In the genomic region with DNA sequence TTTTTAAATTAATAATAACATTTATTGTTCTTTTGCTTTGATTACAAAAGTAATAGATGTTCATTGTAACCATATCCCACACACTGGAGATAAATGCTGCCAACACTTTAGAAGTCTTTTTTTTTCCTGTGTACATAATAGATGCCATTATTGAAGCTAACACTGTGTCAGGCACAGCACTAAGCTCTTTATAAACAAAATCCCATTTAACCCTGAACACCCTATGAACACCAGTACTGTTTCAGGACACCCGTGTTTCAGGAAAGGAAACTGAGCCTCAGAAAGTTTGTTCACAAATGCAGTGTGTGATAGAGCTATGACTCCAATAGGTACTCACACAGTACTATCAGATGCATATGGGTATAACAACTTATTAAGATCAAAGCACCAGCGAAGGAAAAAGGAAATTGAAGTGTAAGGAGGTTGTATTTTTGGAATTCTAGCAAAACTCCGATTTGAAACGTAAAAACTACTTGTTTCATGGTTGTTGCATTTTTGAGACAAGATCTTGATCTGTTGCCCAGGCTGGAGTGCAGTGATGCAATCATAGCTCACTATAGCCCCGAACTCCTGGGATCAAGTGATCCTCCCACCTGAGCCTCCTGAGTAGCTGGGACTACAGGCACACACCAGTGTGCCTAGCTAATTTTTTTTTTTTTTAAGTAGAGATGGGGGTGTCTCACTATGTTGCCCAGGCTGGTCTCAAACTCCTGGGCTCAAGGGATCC, we compare ENCODE assay signal across 17 cellular contexts. TPM values are rescaled to one million over a fixed set of nuclear protein-coding genes. Genes with fewer than 3 reads are reported as not detected.
DNase-seq lines count a peak whose midpoint lies in the region; ATAC-seq, FAIRE-seq and TF ChIP-seq lines count a peak whose summit lies in the region.
"Had no signal": no experiment of that assay in that cellular context is flagged by ENCODE, and none has a peak within 500 bp of the region (broad histone marks: within the 10 kb centered on the region; RNA-seq: fewer than 3 reads in every experiment).

No MANE protein-coding gene starts in this region.

- peaks cover 11% of the 10 kb centered on the region for H3F3A ChIP-seq in smooth muscle cell (ENCODE audit: low read depth)

- peaks cover 4% of the 10 kb centered on the region; the same call in 1 of the 2 replicates for H4K20me1 ChIP-seq in K562 (replicated peaks; ENCODE audit: control insufficient read depth, insufficient read depth, low read length)
- no peaks in the 10 kb centered on the region for H4K20me1 ChIP-seq in HepG2 (ENCODE audit: insufficient read depth, low read length)
- H4K20me1 ChIP-seq in smooth muscle cell (ENCODE audit: low read depth) = peaks cover 20% of the 10 kb centered on the region
- H4K20me1 ChIP-seq in osteoblast (ENCODE audit: insufficient read depth, low read length) = peaks cover 19% of the 10 kb centered on the region

- no peak for ATAC-seq in K562
- no peak for ATAC-seq in HepG2
- ATAC-seq in HG03354 (IDR thresholded peaks at IDR 0.05; ENCODE audit: poor library complexity, severe bottlenecking, unreplicated experiment) = no peak
- ATAC-seq: CD8-positive, alpha-beta T cell; stimulated activated naive B cell treated with anti-CD40 and anti-IgM and Interleukin-4, amounts not matched to agents 10 μg/mL and 1 μg/mL and 100 μg/mL, for 72 hours had no signal

- TF ChIP-seq CTCF in K562 (IDR thresholded peaks at IDR 0.05 in 2 of 3, conservative IDR thresholded peaks at IDR 0.05 in 1 of 3; ENCODE audit: insufficient read depth in 2 of 3, low read depth in 1 of 3, low read length in 3 of 3) = no peak
- no peak for TF ChIP-seq CTCF in HepG2 (CRISPR knock-in tag; IDR thresholded peaks at IDR 0.05)
- TF ChIP-seq CTCF in smooth muscle cell (IDR thresholded peaks at IDR 0.05; ENCODE audit: borderline replicate concordance, insufficient read depth, poor library complexity, severe bottlenecking) = no peak
- no peak for TF ChIP-seq CTCF in osteoblast (IDR thresholded peaks at IDR 0.05; ENCODE audit: extremely low read depth, low read depth, low read length)

- TF ChIP-seq POLR2A in K562 (conservative IDR thresholded peaks at IDR 0.05) (no peak), HepG2 (IDR thresholded peaks at IDR 0.05; ENCODE audit: insufficient read depth in 1 of 2, low read depth in 2 of 2, low read length in 2 of 2) (no peak)

- H3K9ac ChIP-seq in K562 (ENCODE audit: insufficient read depth in 1 of 2, low read depth in 2 of 2, low read length in 2 of 2) (0 out of 4 replicates have a peak overlapping the region, but pooled peaks of 1 of the 2 experiments have one; percentile 21), HepG2 (ENCODE audit: insufficient read depth, low read depth, low read length) (no peak overlapping the region), smooth muscle cell (ENCODE audit: low read depth) (no peak overlapping the region)

- TF ChIP-seq EP300 in K562 (IDR thresholded peaks at IDR 0.05; ENCODE audit: low read length) (no peak), HepG2 (IDR thresholded peaks at IDR 0.05; ENCODE audit: low read depth in 2 of 2, low read length in 2 of 2) (no peak), HepG2 (CRISPR knock-in tag; IDR thresholded peaks at IDR 0.05; ENCODE audit: borderline replicate concordance) (no peak)

- H2AFZ ChIP-seq in K562 (ENCODE audit: low read depth, low read length) = peak overlapping the region; percentile 90; the same call in 1 of the 2 replicates
- H2AFZ ChIP-seq in HepG2 (ENCODE audit: low read length) = no peak overlapping the region
- H2AFZ ChIP-seq in smooth muscle cell (ENCODE audit: low read depth) = no peak overlapping the region
- no peak overlapping the region for H2AFZ ChIP-seq in osteoblast (ENCODE audit: low read length)

- no peaks in the 10 kb centered on the region for H3K9me3 ChIP-seq in K562 (replicated peaks; ENCODE audit: control insufficient read depth, insufficient read depth, low read depth, low read length)
- no peaks in the 10 kb centered on the region for H3K9me3 ChIP-seq in HepG2 (ENCODE audit: low read length)
- H3K9me3 ChIP-seq in smooth muscle cell (replicated peaks; ENCODE audit: low read depth) = no peaks in the 10 kb centered on the region
- H3K9me3 ChIP-seq in osteoblast (ENCODE audit: low read depth, low read length) = no peaks in the 10 kb centered on the region

- H3K4me1 ChIP-seq in K562 (replicated peaks in 1 of 2; ENCODE audit: control insufficient read depth in 2 of 2, insufficient read depth in 2 of 2, low read length in 2 of 2) = peaks cover 44 to 56% of the 10 kb centered on the region in 2 experiments
- H3K4me1 ChIP-seq in HepG2 (ENCODE audit: insufficient read depth, low read length) = peaks cover 88% of the 10 kb centered on the region
- H3K4me1 ChIP-seq in smooth muscle cell (ENCODE audit: low read depth) = peaks cover 38% of the 10 kb centered on the region
- H3K4me1 ChIP-seq in osteoblast (ENCODE audit: insufficient read depth, low read length) = peaks cover 36% of the 10 kb centered on the region

- no peaks in the 10 kb centered on the region for H3K27me3 ChIP-seq in K562 (ENCODE audit: control insufficient read depth in 2 of 2, insufficient read depth in 2 of 2, low read length in 2 of 2)
- H3K27me3 ChIP-seq in HepG2 (ENCODE audit: control insufficient read depth in 1 of 2, insufficient read depth in 2 of 2, low read length in 2 of 2) = no peaks in the 10 kb centered on the region
- H3K27me3 ChIP-seq in smooth muscle cell (ENCODE audit: low read depth) = no peaks in the 10 kb centered on the region
- no peaks in the 10 kb centered on the region for H3K27me3 ChIP-seq in osteoblast (ENCODE audit: insufficient read depth, low read length)

- WGBS in K562 (ENCODE audit: insufficient coverage, low coverage, missing lambda C conversion rate) = 18% methylated on average over 5 of the region's 5 CpGs
- 69% methylated on average over 5 of the region's 5 CpGs for WGBS in HepG2 (ENCODE audit: low lambda C conversion rate)
- WGBS in smooth muscle cell (ENCODE audit: low lambda C conversion rate) = 92% methylated on average over 5 of the region's 5 CpGs

- POLR2A ChIA-PET in K562 (lab: Yijun Ruan, JAX) (no interaction called here), HepG2 (lab: Yijun Ruan, JAX) (interaction anchor here (0.7 to 12.4 kb wide), 9 partner anchors 17 to 421 kb away, joined by 3 to 141 read pairs (median 9); a partner anchor contains a TSS)

- H3K79me2 ChIP-seq in K562 (ENCODE audit: control insufficient read depth, insufficient read depth, low read length) (peaks cover 28% of the 10 kb centered on the region), HepG2 (ENCODE audit: insufficient read depth, low read length) (peaks cover 18% of the 10 kb centered on the region), smooth muscle cell (ENCODE audit: low read depth) (peaks cover 22% of the 10 kb centered on the region), osteoblast (ENCODE audit: insufficient read depth, low read length) (peaks cover 24% of the 10 kb centered on the region)

- CTCF ChIA-PET in K562 (lab: Yijun Ruan, JAX; ENCODE audit: low intra/inter-chr PET ratio) = no interaction called here
- CTCF ChIA-PET in HepG2 (lab: Yijun Ruan, JAX; ENCODE audit: low intra/inter-chr PET ratio, low total read pairs) = no interaction called here

- H3K9me1 ChIP-seq in K562 (ENCODE audit: control insufficient read depth, insufficient read depth, low read length) = no peaks in the 10 kb centered on the region

- intact Hi-C loops in K562 (cut with micrococcal nuclease) = no loop called here
- intact Hi-C loops in HepG2 (cut with micrococcal nuclease; ENCODE audit: unreplicated experiment) = no loop called here

- DNase-seq in COLO829 (ENCODE audit: low spot score) (peak; percentile 13), K562 (ENCODE audit: extremely low read depth in 1 of 4, low spot score in 3 of 4) (no peak), HepG2 (ENCODE audit: low spot score) (no peak), smooth muscle cell (lab: John Stamatoyannopoulos, UW; ENCODE audit: unreplicated experiment) (no peak), OCI-M2 (lab: John Stamatoyannopoulos, UW; ENCODE audit: unreplicated experiment) (no peak), kidney tubule cell (ENCODE audit: low spot score) (no peak), osteoblast (ENCODE audit: insufficient read length, low spot score, missing footprints) (no peak)
- DNase-seq: activated CD8-positive, alpha-beta memory T cell treated with anti-CD3 and anti-CD28 coated beads for 24 hours; CD8-positive, alpha-beta T cell; EL; KG1; NCI-H1092 treated with DMSO at 0.1 percent for 48 hours; stimulated activated naive B cell treated with anti-CD40 and anti-IgM and Interleukin-4, amounts not matched to agents 10 μg/mL and 1 μg/mL and 100 μg/mL, for 72 hours had no signal

- H3K27ac ChIP-seq in K562 (ENCODE audit: extremely low read depth, low read depth, low read length) = no peak overlapping the region; the same call in 2 of the 3 replicates
- H3K27ac ChIP-seq in HepG2 (ENCODE audit: extremely low read length, insufficient read depth, low read length) = no peak overlapping the region
- H3K27ac ChIP-seq in smooth muscle cell (ENCODE audit: low read depth) = peak overlapping the region; percentile 93
- no peak overlapping the region for H3K27ac ChIP-seq in osteoblast (ENCODE audit: low read depth, low read length)
- H3K27ac ChIP-seq: HL-60, VCaP had no signal

- in situ Hi-C loops in K562 (cut with MboI) (no loop called here), HepG2 (cut with HindIII; ENCODE audit: extremely low pct_ligation_motif_present, low pct_unique_long_range_greater_than_20kb) (no loop called here)

- 0 out of 3 replicates have a peak, but pooled peaks cover 4% of the 10 kb centered on the region for H3K36me3 ChIP-seq in K562 (ENCODE audit: control insufficient read depth, insufficient read depth, low read length)
- H3K36me3 ChIP-seq in HepG2 (replicated peaks in 1 of 2; ENCODE audit: control insufficient read depth in 1 of 2, insufficient read depth in 2 of 2, low read length in 2 of 2) = no peaks in the 10 kb centered on the region
- H3K36me3 ChIP-seq in smooth muscle cell (ENCODE audit: low read depth) = no peaks in the 10 kb centered on the region
- no peaks in the 10 kb centered on the region for H3K36me3 ChIP-seq in osteoblast (ENCODE audit: insufficient read depth, low read length)

- TF ChIP-seq RAD21 in K562 (CRISPR knock-in tag; conservative IDR thresholded peaks at IDR 0.05 in 1 of 2, IDR thresholded peaks at IDR 0.05 in 1 of 2) (no peak), HepG2 (CRISPR knock-in tag; IDR thresholded peaks at IDR 0.05) (no peak)

- BruUV-seq in K562 (replicated peaks; lab: Mats Ljungman, UMichigan) = no TSS peak
- BruUV-seq in HepG2 (replicated peaks; lab: Mats Ljungman, UMichigan) = no TSS peak

- H3K4me2 ChIP-seq in K562 (ENCODE audit: insufficient read depth, low read length) = no peak overlapping the region
- H3K4me2 ChIP-seq in HepG2 (ENCODE audit: low read depth, low read length) = 0 out of 2 replicates have a peak overlapping the region, but pooled peaks have one; percentile 10
- no peak overlapping the region for H3K4me2 ChIP-seq in smooth muscle cell
- H3K4me2 ChIP-seq in osteoblast (ENCODE audit: insufficient read depth, low read length) = no peak overlapping the region

- no peak for FAIRE-seq in K562 (lab: Jason Lieb, UNC)
- peak; percentile 28 for FAIRE-seq in HepG2 (lab: Jason Lieb, UNC)
- FAIRE-seq: RCC 7860 had no signal

- H3K4me3 ChIP-seq in K562 = no peak overlapping the region
- no peak overlapping the region for H3K4me3 ChIP-seq in HepG2 (replicated peaks in 1 of 3; ENCODE audit: insufficient read depth in 1 of 3, low read depth in 2 of 3, low read length in 3 of 3)
- H3K4me3 ChIP-seq in smooth muscle cell = no peak overlapping the region
- no peak overlapping the region for H3K4me3 ChIP-seq in osteoblast (ENCODE audit: insufficient read depth, low read length)

RNA-seq across cellular contexts. Expression of a gene that starts 2.0 kb away (rescaled TPM):
- 164 and 411 TPM in 2 replicates for total RNA-seq in K562 (2011; cell fraction: chromatin; rRNA removed; ENCODE audit: low replicate concordance)
- total RNA-seq in K562 (2011; cell fraction: nucleolus; rRNA removed) = 182 and 194 TPM in 2 replicates
- total RNA-seq in K562 (2011; cell fraction: nucleoplasm; rRNA removed) = 159 and 191 TPM in 2 replicates
- total RNA-seq in K562 (2014; rRNA removed) = 103 and 106 TPM in 2 replicates
- total RNA-seq in K562 (2014; rRNA removed; fragmentation: Illumina TruSeq; extraction: Trizol) = 19.0 and 22.9 TPM in 2 replicates
- total RNA-seq in K562 (2015; rRNA removed; fragmentation: Illumina TruSeq; extraction: Trizol) = 26.2 and 28.4 TPM in 2 replicates
- total RNA-seq in K562 (2021) = 94.5 and 105 TPM in 2 replicates
- 53.3 and 63.5 TPM in 2 replicates for polyA plus RNA-seq in K562 (2011; rRNA removed)
- 55.1 and 112 TPM in 2 replicates for polyA plus RNA-seq in K562 (2011; cell fraction: cytosol; rRNA removed)
- polyA plus RNA-seq in K562 (2011; cell fraction: nucleus; rRNA removed) = 117 and 212 TPM in 2 replicates
- 52.0 and 117 TPM in 2 replicates for polyA plus RNA-seq in K562 (2012)
- 20.2 and 47.1 TPM in 2 replicates for polyA plus RNA-seq in K562 (2014; fragmentation: Illumina TruSeq; extraction: Trizol)
- polyA plus RNA-seq in K562 (2014; fragmentation: Nextera tagmentation; extraction: Ambion mirVana) = under 1 TPM; 0.23 to 0.96 TPM
- 78.1 and 80.3 TPM in 2 replicates for polyA plus RNA-seq in K562 (2014; rRNA removed)
- polyA minus RNA-seq in K562 (2011; rRNA and poly(A)+ RNA removed) = 30.1 and 42.3 TPM in 2 replicates
- polyA minus RNA-seq in K562 (2011; cell fraction: cytosol; rRNA and poly(A)+ RNA removed) = 44.9 and 52.3 TPM in 2 replicates
- 83.2 and 86.6 TPM in 2 replicates for polyA minus RNA-seq in K562 (2011; cell fraction: nucleus; rRNA and poly(A)+ RNA removed)
- 30.0 and 45.3 TPM in 2 replicates for total RNA-seq in HepG2 (2016; rRNA removed; fragmentation: Illumina TruSeq; extraction: Trizol)
- total RNA-seq in HepG2 (2016; cell fraction: cytosol; rRNA removed; fragmentation: Illumina TruSeq; extraction: Trizol; ENCODE audit: low read depth) = 11.2 and 13.3 TPM in 2 replicates
- 26.2 and 45.1 TPM in 2 replicates for total RNA-seq in HepG2 (2016; cell fraction: insoluble cytoplasmic fraction; rRNA removed; fragmentation: Illumina TruSeq; extraction: Trizol)
- 23.6 and 24.3 TPM in 2 replicates for total RNA-seq in HepG2 (2016; cell fraction: membrane; rRNA removed; fragmentation: Illumina TruSeq; extraction: Trizol)
- total RNA-seq in HepG2 (2016; cell fraction: nucleus; rRNA removed; fragmentation: Illumina TruSeq; extraction: Trizol) = 39.1 and 45.8 TPM in 2 replicates
- polyA plus RNA-seq in HepG2 (2011; rRNA removed) = 42.1 and 70.6 TPM in 2 replicates
- polyA plus RNA-seq in HepG2 (2011; cell fraction: cytosol; rRNA removed) = 43.4 and 59.0 TPM in 2 replicates
- 225 and 236 TPM in 2 replicates for polyA plus RNA-seq in HepG2 (2011; cell fraction: nucleus; rRNA removed)
- 21.3 and 43.4 TPM in 2 replicates for polyA plus RNA-seq in HepG2 (2012)
- 14.4 and 14.6 TPM in 2 replicates for polyA plus RNA-seq in HepG2 (2016; cell fraction: cytosol; fragmentation: Illumina TruSeq; extraction: Trizol; ENCODE audit: low read depth)
- 20.2 and 24.5 TPM in 2 replicates for polyA plus RNA-seq in HepG2 (2016; cell fraction: insoluble cytoplasmic fraction; fragmentation: Illumina TruSeq; extraction: Trizol; ENCODE audit: low read depth)
- 13.8 and 19.9 TPM in 2 replicates for polyA plus RNA-seq in HepG2 (2016; cell fraction: membrane; fragmentation: Illumina TruSeq; extraction: Trizol; ENCODE audit: low read depth)
- 79.4 and 80.8 TPM in 2 replicates for polyA plus RNA-seq in HepG2 (2016; cell fraction: nucleus; fragmentation: Illumina TruSeq; extraction: Trizol; ENCODE audit: insufficient read depth, low read depth)
- polyA minus RNA-seq in HepG2 (2011; rRNA and poly(A)+ RNA removed; ENCODE audit: low replicate concordance) = 132 and 141 TPM in 2 replicates
- 31.9 and 33.7 TPM in 2 replicates for polyA minus RNA-seq in HepG2 (2011; cell fraction: cytosol; rRNA and poly(A)+ RNA removed)
- 94.9 and 117 TPM in 2 replicates for polyA minus RNA-seq in HepG2 (2011; cell fraction: nucleus; rRNA and poly(A)+ RNA removed)
- 28.0 and 30.6 TPM in 2 replicates for total RNA-seq in smooth muscle cell
- 50.2 and 51.6 TPM in 2 replicates for polyA plus RNA-seq in smooth muscle cell
- 40.5 and 41.0 TPM in 2 replicates for total RNA-seq in osteoblast
